19 cellular contexts compared by ENCODE assay signal in genomic region chr4:118848901-118849300, GRCh38. TPM values are rescaled to one million over a fixed set of nuclear protein-coding genes. Genes with fewer than 3 reads are reported as not detected.
DNase-seq lines count a peak whose midpoint lies in the region; ATAC-seq, FAIRE-seq and TF ChIP-seq lines count a peak whose summit lies in the region.
"Had no signal": no experiment of that assay in that cellular context is flagged by ENCODE, and none has a peak within 500 bp of the region (broad histone marks: within the 10 kb centered on the region; RNA-seq: fewer than 3 reads in every experiment).

No MANE protein-coding gene starts in this region.

- H3K9me2 ChIP-seq in GM23338 (ENCODE audit: insufficient read depth), result no peaks in the 10 kb centered on the region

- H3K9ac ChIP-seq in HUES64 (ENCODE audit: low read depth, low read length) (peak overlapping the region; percentile 19; the same call in 1 of the 2 replicates), iPS-20b (ENCODE audit: low read depth, low read length) (peak overlapping the region; percentile 66; the same call in 1 of the 2 replicates)
- H3K9ac ChIP-seq: BLaER1 had no signal

- H3K27me3 Mint-ChIP-seq in GM23338 (ENCODE audit: insufficient read depth, low read depth, poor library complexity), result peaks cover 3% of the 10 kb centered on the region

- no peak overlapping the region for H3K4me3 Mint-ChIP-seq in GM23338
- H3K4me3 Mint-ChIP-seq: CD8-positive, alpha-beta T cell had no signal

- H2AFZ ChIP-seq in GM23338, result no peak overlapping the region

- H3K36me3 Mint-ChIP-seq in GM23338 (ENCODE audit: low read depth), result peaks cover 7% of the 10 kb centered on the region; the same call in 2 of the 3 replicates

- no peak for FAIRE-seq in pancreas (lab: Jason Lieb, UNC)
- FAIRE-seq: GM12891, GM18507, HTR-8/SVneo, K562 had no signal

- no peaks in the 10 kb centered on the region for H3K9me3 ChIP-seq in HUES64 (ENCODE audit: insufficient read depth, low read depth, low read length)
- no peaks in the 10 kb centered on the region for H3K9me3 ChIP-seq in iPS-20b (ENCODE audit: insufficient read depth, low read depth, low read length)
- H3K9me3 ChIP-seq in pancreas, result no peaks in the 10 kb centered on the region
- H3K9me3 ChIP-seq: BLaER1, HAP-1 had no signal

- peaks cover 41% of the 10 kb centered on the region for H3K4me1 ChIP-seq in GM23338 (ENCODE audit: insufficient read depth)
- H3K4me1 ChIP-seq in HUES64 (ENCODE audit: insufficient read depth, low read length), result peaks cover 38% of the 10 kb centered on the region
- H3K4me1 ChIP-seq in iPS-20b (ENCODE audit: insufficient read depth, low read length), result peaks cover 41% of the 10 kb centered on the region; the same call in 1 of the 2 replicates
- no peaks in the 10 kb centered on the region for H3K4me1 ChIP-seq in pancreas

- ATAC-seq in GM23338 (no peak), pancreas (no peak)
- ATAC-seq: CD8-positive, alpha-beta T cell; K562 had no signal

- H3K79me2 ChIP-seq in GM23338 (replicated peaks; ENCODE audit: insufficient read depth), result peaks cover 19% of the 10 kb centered on the region

- H3K4me3 ChIP-seq in GM23338 (no peak overlapping the region), HUES64 (ENCODE audit: low read length) (no peak overlapping the region; the same call in 1 of the 2 replicates), iPS-20b (ENCODE audit: low read length) (peak overlapping the region; percentile 75; the same call in 1 of the 2 replicates), pancreas (no peak overlapping the region)
- H3K4me3 ChIP-seq: BLaER1, HAP-1, K562 had no signal

- peak overlapping the region; percentile 86 for H3K27ac Mint-ChIP-seq in GM23338
- H3K27ac Mint-ChIP-seq: CD8-positive, alpha-beta T cell had no signal

- H3K27ac ChIP-seq in GM23338 (ENCODE audit: low read depth) (peak overlapping the region; percentile 83), HUES64 (ENCODE audit: low read depth, low read length) (peak overlapping the region; percentile 97), iPS-20b (ENCODE audit: low read length) (peak overlapping the region; percentile 83), pancreas (no peak overlapping the region)
- H3K27ac ChIP-seq: BLaER1 had no signal

- peaks cover 5% of the 10 kb centered on the region; the same call in 1 of the 2 replicates for H3F3A ChIP-seq in GM23338 (replicated peaks; ENCODE audit: low read depth)

- H3K36me3 ChIP-seq in GM23338 (ENCODE audit: insufficient read depth) (no peaks in the 10 kb centered on the region), HUES64 (ENCODE audit: insufficient read depth, low read length) (no peaks in the 10 kb centered on the region), iPS-20b (ENCODE audit: insufficient read depth, low read depth, low read length) (no peaks in the 10 kb centered on the region), pancreas (no peaks in the 10 kb centered on the region)
- H3K36me3 ChIP-seq: BLaER1, HAP-1 had no signal

- H3K4me2 ChIP-seq in GM23338, result peak overlapping the region; percentile 79
- H3K4me2 ChIP-seq: BLaER1 had no signal

- intact Hi-C loops in pancreas (cut with DNase I), result no loop called here

- no peaks in the 10 kb centered on the region for H3K9me3 Mint-ChIP-seq in GM23338

- no peak for TF ChIP-seq CTCF in GM23338 (conservative IDR thresholded peaks at IDR 0.05; ENCODE audit: low read depth in 2 of 2)
- TF ChIP-seq CTCF in pancreas (IDR thresholded peaks at IDR 0.05), result no peak

- H3K27me3 ChIP-seq in GM23338 (ENCODE audit: insufficient read depth), result no peaks in the 10 kb centered on the region
- no peaks in the 10 kb centered on the region for H3K27me3 ChIP-seq in HUES64 (ENCODE audit: insufficient read depth, low read length)
- H3K27me3 ChIP-seq in iPS-20b (ENCODE audit: insufficient read depth, low read length), result no peaks in the 10 kb centered on the region
- no peaks in the 10 kb centered on the region for H3K27me3 ChIP-seq in pancreas
- H3K27me3 ChIP-seq: BLaER1 had no signal

- H3K4me1 Mint-ChIP-seq in GM23338, result peaks cover 53% of the 10 kb centered on the region

- DNase-seq in GM23338 (ENCODE audit: low spot score) (no peak), C1 segment of cervical spinal cord (lab: John Stamatoyannopoulos, UW) (no peak), GF-D8 (lab: John Stamatoyannopoulos, UW) (no peak), dedifferentiated amniotic fluid mesenchymal stem cell (ENCODE audit: extremely low spot score) (no peak), pancreas (no peak)
- DNase-seq: 8988T; Calu3; CD8-positive, alpha-beta T cell; DMS79 treated with DMSO at 0.1 percent for 48 hours; GOT3; IMR-90 had no signal

- no peaks in the 10 kb centered on the region for H4K20me1 ChIP-seq in GM23338 (replicated peaks; ENCODE audit: insufficient read depth)
- H4K20me1 ChIP-seq: BLaER1 had no signal

TF ChIP-seq in GM23338, 12 proteins besides CTCF, POLR2A, EP300 and RAD21:
- TF ChIP-seq EZH2phosphoT487 (IDR thresholded peaks at IDR 0.05; ENCODE audit: unreplicated experiment), result no peak
- TF ChIP-seq STAT1 (IDR thresholded peaks at IDR 0.05; ENCODE audit: unreplicated experiment), result no peak
- TF ChIP-seq ZNF331 (CRISPR knock-in tag; IDR thresholded peaks at IDR 0.05; ENCODE audit: low read depth), result no peak
- no peak for TF ChIP-seq ETS1 (IDR thresholded peaks at IDR 0.05)
- no peak for TF ChIP-seq CREB1 (CRISPR knock-in tag; IDR thresholded peaks at IDR 0.05; ENCODE audit: low read depth)
- TF ChIP-seq NANOG (IDR thresholded peaks at IDR 0.05; ENCODE audit: borderline replicate concordance), result no peak

RNA-seq across cellular contexts. Expression of gene SEC24D, which starts 13.0 kb away (rescaled TPM):
- total RNA-seq in GM23338 (2014; rRNA removed; shearing (Covaris generic)), result 87.3 and 94.8 TPM in 2 replicates
- polyA plus RNA-seq in GM23338 (2016; fragmentation: Nextera tagmentation; extraction: Ambion mirVana), result 33.2 and 37.6 TPM in 2 replicates
- 52.6 TPM for polyA plus RNA-seq in HUES64 (2013, experiment 1 of 2)
- polyA plus RNA-seq in HUES64 (2013, experiment 2 of 2), result 41.5 TPM
- total RNA-seq in pancreas, result 10 to 100 TPM; 31.0 to 49.6 (median 41.0) TPM
- 10 to 100 TPM; 10.9 to 20.1 TPM for polyA plus RNA-seq in pancreas

RNA-seq across cellular contexts. Expression of gene SYNPO2, which starts 39.8 kb away (rescaled TPM):
- total RNA-seq in GM23338 (2014; rRNA removed; shearing (Covaris generic)), result 3.1 and 3.4 TPM in 2 replicates
- polyA plus RNA-seq in GM23338 (2016; fragmentation: Nextera tagmentation; extraction: Ambion mirVana), result 2.1 and 2.4 TPM in 2 replicates
- 1.4 TPM for polyA plus RNA-seq in HUES64 (2013, experiment 1 of 2)
- 1.7 TPM for polyA plus RNA-seq in HUES64 (2013, experiment 2 of 2)
- total RNA-seq in pancreas, result 10 to 100 TPM in 1 of 6 donors, 1 to 10 TPM in 5; 2.1 to 10.9 (median 3.9) TPM
- polyA plus RNA-seq in pancreas, result 1 to 10 TPM; 2.9 to 5.3 TPM

Comparison
In these comparisons a context has a peak if more than half of its experiments do, and no peak if none do; other contexts are left out.
1. H3K27ac ChIP-seq: peak in GM23338 (single experiment), HUES64 (single experiment) and iPS-20b (single experiment); none in pancreas (0 of 4).